Comparison of ENCODE assay signal across 12 cellular contexts in genomic region chr4:5888706-5889696, GRCh38. TPM values are rescaled to one million over a fixed set of nuclear protein-coding genes. Genes with fewer than 3 reads are reported as not detected.
DNase-seq lines count a peak whose midpoint lies in the region; ATAC-seq and TF ChIP-seq lines count a peak whose summit lies in the region.
"Had no signal": no experiment of that assay in that cellular context is flagged by ENCODE, and none has a peak within 500 bp of the region (broad histone marks: within the 10 kb centered on the region; RNA-seq: fewer than 3 reads in every experiment).

No MANE protein-coding gene starts in this region.

- no peaks in the 10 kb centered on the region for H3K9me3 Mint-ChIP-seq in neural crest cell
- H3K9me3 Mint-ChIP-seq: activated CD4-positive, alpha-beta memory T cell treated with anti-CD3 and anti-CD28 coated beads, Interleukin-2, amount 10 ng/mL, durations not matched to agents 7 days and 5 days; activated naive CD8-positive, alpha-beta T cell treated with anti-CD3 and anti-CD28 coated beads, Interleukin-2, amount 50 U/mL, for 24 hours had no signal

- H3K36me3 ChIP-seq in BLaER1 treated with 17β-estradiol and CSF1 and Interleukin-3, amounts not matched to agents 10 nM and 100 nM: no peaks in the 10 kb centered on the region; a peak in 1 of 22 replicates
- H3K36me3 ChIP-seq in HAP-1 (replicated peaks) (no peaks in the 10 kb centered on the region; the same call in 1 of the 2 replicates), ectodermal cell (ENCODE audit: control insufficient read depth, insufficient read depth, low read length) (no peaks in the 10 kb centered on the region), gastrocnemius medialis (no peaks in the 10 kb centered on the region)

- peaks cover 0 to 9% (median 0%) of the 10 kb centered on the region in 11 experiments; a peak in 2 of 22 replicates for H3K9me3 ChIP-seq in BLaER1 treated with 17β-estradiol and CSF1 and Interleukin-3, amounts not matched to agents 10 nM and 100 nM (replicated peaks in 1 of 11)
- H3K9me3 ChIP-seq in HAP-1 (no peaks in the 10 kb centered on the region; the same call in 1 of the 2 replicates), ectodermal cell (ENCODE audit: control insufficient read depth, low read length) (no peaks in the 10 kb centered on the region), gastrocnemius medialis (no peaks in the 10 kb centered on the region)

- peak overlapping the region; percentile 92 to 99 (median 97) for H3K4me2 ChIP-seq in BLaER1 treated with 17β-estradiol and CSF1 and Interleukin-3, amounts not matched to agents 10 nM and 100 nM

- peaks cover 36% of the 10 kb centered on the region for H3K27me3 Mint-ChIP-seq in neural crest cell (ENCODE audit: low read depth)

- H3K9ac ChIP-seq in BLaER1 treated with 17β-estradiol and CSF1 and Interleukin-3, amounts not matched to agents 10 nM and 100 nM: peak overlapping the region in 8 of 11 experiments; percentile 86 to 94 (median 89); a peak in 15 of 22 replicates

- peaks cover 71% of the 10 kb centered on the region for H3K4me1 Mint-ChIP-seq in neural crest cell

- TF ChIP-seq CTCF in neural crest cell (conservative IDR thresholded peaks at IDR 0.05) (no peak), gastrocnemius medialis (IDR thresholded peaks at IDR 0.05 in 4 of 5, conservative IDR thresholded peaks at IDR 0.05 in 1 of 5) (no peak)

- peaks cover 0 to 81% (median 50%) of the 10 kb centered on the region in 11 experiments; a peak in 19 of 22 replicates for H4K20me1 ChIP-seq in BLaER1 treated with 17β-estradiol and CSF1 and Interleukin-3, amounts not matched to agents 10 nM and 100 nM

- peak overlapping the region in 8 of 11 experiments; percentile 34 to 91 (median 80); a peak in 15 of 22 replicates for H3K27ac ChIP-seq in BLaER1 treated with 17β-estradiol and CSF1 and Interleukin-3, amounts not matched to agents 10 nM and 100 nM
- H3K27ac ChIP-seq in ectodermal cell (ENCODE audit: insufficient read depth, low read depth, low read length, poor library complexity, severe bottlenecking): no peak overlapping the region
- H3K27ac ChIP-seq in gastrocnemius medialis: no peak overlapping the region

- intact Hi-C loops in gastrocnemius medialis (cut with DNase I; ENCODE audit: low total_unique reads): no loop called here

- DNase-seq in HAP-1 (ENCODE audit: low spot score in 2 of 2) (peak in 1 of 2 experiments; percentile 29), neural crest cell (ENCODE audit: low read depth, low spot score) (no peak), gastrocnemius medialis (no peak)
- DNase-seq: activated CD4-positive, alpha-beta memory T cell treated with anti-CD3 and anti-CD28 coated beads, Interleukin-2, amount 10 ng/mL, durations not matched to agents 7 days and 5 days; activated naive CD8-positive, alpha-beta T cell treated with anti-CD3 and anti-CD28 coated beads, Interleukin-2, amount 50 U/mL, for 24 hours; effector memory CD4-positive, alpha-beta T cell; naive thymus-derived CD4-positive, alpha-beta T cell had no signal

- peaks cover 62 to 89% (median 84%) of the 10 kb centered on the region in 10 experiments for H3K4me1 ChIP-seq in BLaER1 treated with 17β-estradiol and CSF1 and Interleukin-3, amounts not matched to agents 10 nM and 100 nM
- H3K4me1 ChIP-seq in HAP-1 (peaks cover 51% of the 10 kb centered on the region), ectodermal cell (ENCODE audit: control insufficient read depth, insufficient read depth, low read length) (peaks cover 9% of the 10 kb centered on the region), gastrocnemius medialis (peaks cover 0 to 5% of the 10 kb centered on the region in 2 donors)

- no peaks in the 10 kb centered on the region for H3K36me3 Mint-ChIP-seq in neural crest cell (ENCODE audit: low read depth)

- peak overlapping the region; percentile 82 for H3K27ac Mint-ChIP-seq in neural crest cell (ENCODE audit: unreplicated experiment)
- H3K27ac Mint-ChIP-seq: activated CD4-positive, alpha-beta memory T cell treated with anti-CD3 and anti-CD28 coated beads, Interleukin-2, amount 10 ng/mL, durations not matched to agents 7 days and 5 days; activated naive CD8-positive, alpha-beta T cell treated with anti-CD3 and anti-CD28 coated beads, Interleukin-2, amount 50 U/mL, for 24 hours; naive thymus-derived CD4-positive, alpha-beta T cell had no signal

- no peak for TF ChIP-seq POLR2A in gastrocnemius medialis (IDR thresholded peaks at IDR 0.05)

- no peak for ATAC-seq in HG03139 (IDR thresholded peaks at IDR 0.05; ENCODE audit: unreplicated experiment)
- ATAC-seq in HG02588 (IDR thresholded peaks at IDR 0.05; ENCODE audit: unreplicated experiment): no peak
- ATAC-seq in gastrocnemius medialis: no peak
- ATAC-seq in HG03521 (IDR thresholded peaks at IDR 0.05; ENCODE audit: unreplicated experiment): no peak
- ATAC-seq: activated naive CD8-positive, alpha-beta T cell treated with anti-CD3 and anti-CD28 coated beads, Interleukin-2, amount 50 U/mL, for 24 hours; naive thymus-derived CD4-positive, alpha-beta T cell had no signal

- H3K4me3 Mint-ChIP-seq in neural crest cell: peak overlapping the region; percentile 92
- H3K4me3 Mint-ChIP-seq: activated CD4-positive, alpha-beta memory T cell treated with anti-CD3 and anti-CD28 coated beads, Interleukin-2, amount 10 ng/mL, durations not matched to agents 7 days and 5 days; activated naive CD8-positive, alpha-beta T cell treated with anti-CD3 and anti-CD28 coated beads, Interleukin-2, amount 50 U/mL, for 24 hours had no signal

- H3K27me3 ChIP-seq in BLaER1 treated with 17β-estradiol and CSF1 and Interleukin-3, amounts not matched to agents 10 nM and 100 nM: peaks cover 17 to 64% (median 24%) of the 10 kb centered on the region in 11 experiments
- no peaks in the 10 kb centered on the region for H3K27me3 ChIP-seq in HAP-1 (ENCODE audit: low read depth)
- H3K27me3 ChIP-seq in ectodermal cell (ENCODE audit: control insufficient read depth, insufficient read depth, low read length, poor library complexity, severe bottlenecking): peaks cover 53% of the 10 kb centered on the region
- H3K27me3 ChIP-seq in gastrocnemius medialis: peaks cover 58 to 74% (median 58%) of the 10 kb centered on the region in 3 donors

- in situ Hi-C loops in HAP-1 (cut with MboI; ENCODE audit: low sequenced_read_pairs): no loop called here
- in situ Hi-C loops in gastrocnemius medialis (cut with MboI; ENCODE audit: low sequenced_read_pairs in 4 of 4): no loop called here

- peak overlapping the region in 9 of 10 experiments; percentile 67 to 97 (median 92); a peak in 17 of 20 replicates for H3K4me3 ChIP-seq in BLaER1 treated with 17β-estradiol and CSF1 and Interleukin-3, amounts not matched to agents 10 nM and 100 nM
- peak overlapping the region; percentile 74 for H3K4me3 ChIP-seq in HAP-1
- peak overlapping the region; percentile 56 for H3K4me3 ChIP-seq in ectodermal cell (ENCODE audit: insufficient read depth, low read depth, low read length)
- no peak overlapping the region for H3K4me3 ChIP-seq in gastrocnemius medialis

- WGBS in ectodermal cell, 2 experiments: 10 to 12% methylated on average over 28 of the region's 28 CpGs

RNA-seq across cellular contexts. Expression of gene CRMP1, which starts 3.9 kb away (rescaled TPM):
- polyA plus RNA-seq in ectodermal cell (2013, experiment 1 of 4): 135 TPM
- 150 TPM for polyA plus RNA-seq in ectodermal cell (2013, experiment 2 of 4)
- 88.5 TPM for polyA plus RNA-seq in ectodermal cell (2013, experiment 3 of 4)
- polyA plus RNA-seq in ectodermal cell (2013, experiment 4 of 4): 111 TPM
- 245 and 251 TPM in 2 replicates for total RNA-seq in neural crest cell
- under 1 TPM in 2 of 4 donors, not detected in 2; 0.39 to 0.66 TPM for total RNA-seq in gastrocnemius medialis
- polyA plus RNA-seq: naive thymus-derived CD4-positive, alpha-beta T cell had no signal

Comparison
In these comparisons a context has a peak if more than half of its experiments do, and no peak if none do; other contexts are left out.
1. H3K27ac ChIP-seq: peak in BLaER1 treated with 17β-estradiol and CSF1 and Interleukin-3, amounts not matched to agents 10 nM and 100 nM (8 of 11); none in ectodermal cell (single experiment) and gastrocnemius medialis (0 of 4).
2. H3K4me3 ChIP-seq: peak in BLaER1 treated with 17β-estradiol and CSF1 and Interleukin-3, amounts not matched to agents 10 nM and 100 nM (9 of 10), HAP-1 (single experiment) and ectodermal cell (single experiment); none in gastrocnemius medialis (0 of 4).
3. RNA of gene CRMP1, which starts 3.9 kb away (total RNA-seq): 245 to 251 TPM in neural crest cell; 0.39 to 0.66 TPM in gastrocnemius medialis; every median in the first group is over 100 times any median in the second.